In the genomic region with DNA sequence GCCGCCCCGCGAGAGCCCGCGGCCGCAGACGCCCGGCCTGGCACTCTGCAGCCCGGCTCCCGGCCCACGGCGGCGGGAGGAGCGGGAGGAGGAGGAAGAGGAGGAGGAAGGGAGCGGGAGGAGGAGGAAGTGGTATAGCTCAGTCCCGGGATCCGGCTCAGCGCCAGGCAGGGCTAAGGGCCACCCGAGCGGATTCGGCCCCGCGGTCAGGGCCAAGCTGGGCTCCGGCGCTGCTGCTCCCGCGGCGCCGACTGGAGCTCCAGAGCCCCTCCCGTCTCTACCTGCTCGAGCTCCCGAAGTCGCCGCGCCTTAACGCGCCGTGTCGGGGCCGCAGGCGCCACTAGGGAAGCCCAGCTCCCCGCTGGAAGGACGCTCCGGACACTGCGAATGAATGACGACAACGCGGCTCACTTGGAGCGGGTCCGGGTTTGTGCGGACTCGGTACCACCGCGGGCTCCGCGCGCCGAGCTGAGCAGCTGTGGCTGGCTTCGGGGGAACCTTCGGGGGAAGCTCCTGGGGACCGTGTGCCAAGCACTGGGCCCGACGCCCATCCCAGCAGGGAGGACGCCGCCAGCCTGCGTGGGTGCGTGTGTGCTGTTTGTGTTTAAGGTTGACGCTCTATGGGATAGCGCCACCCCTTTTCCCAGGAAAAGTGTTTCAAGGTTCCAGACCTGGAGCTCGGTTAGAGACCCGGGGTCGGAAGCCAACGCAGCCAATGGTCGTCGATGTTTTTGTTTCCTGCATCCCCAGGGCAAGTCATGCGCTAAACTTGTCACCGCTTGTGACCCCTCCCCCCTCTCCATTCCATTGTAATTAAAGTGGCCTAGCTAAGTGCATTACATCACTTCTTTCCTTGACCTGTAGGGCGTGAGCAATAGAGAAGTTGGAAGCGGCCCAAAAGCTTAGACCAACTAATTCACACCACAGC, we compare ENCODE assay signal across 1 cellular context.
A peak's percentile ranks its signal among the peaks of the same experiment; 100 is the strongest.
TF ChIP-seq lines count a peak whose summit lies in the region.

A gene (minus strand): TSS at position 94 of the 928 bp plus-strand sequence. CDS start 340 bp downstream, outside the sequence.

TF ChIP-seq in HepG2, 621 proteins besides CTCF, POLR2A, EP300 and RAD21 (continued from another document and continues in another):
- TF ChIP-seq, protein P1, sequence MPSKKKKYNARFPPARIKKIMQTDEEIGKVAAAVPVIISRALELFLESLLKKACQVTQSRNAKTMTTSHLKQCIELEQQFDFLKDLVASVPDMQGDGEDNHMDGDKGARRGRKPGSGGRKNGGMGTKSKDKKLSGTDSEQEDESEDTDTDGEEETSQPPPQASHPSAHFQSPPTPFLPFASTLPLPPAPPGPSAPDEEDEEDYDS (CRISPR knock-in tag; IDR thresholded peaks at IDR 0.05): peak; percentile 51
- peak; percentile 78; the same call in 1 of the 2 replicates for TF ChIP-seq KAT7 (CRISPR knock-in tag; IDR thresholded peaks at IDR 0.05; ENCODE audit: borderline replicate concordance)
- peak; percentile 31 for TF ChIP-seq GABPA (IDR thresholded peaks at IDR 0.05; ENCODE audit: low read depth, low read length)
- no peak for TF ChIP-seq GABPA (CRISPR knock-in tag; IDR thresholded peaks at IDR 0.05; ENCODE audit: low read depth)
- no peak for TF ChIP-seq PAF1 (CRISPR knock-in tag; IDR thresholded peaks at IDR 0.05)
- no peak for TF ChIP-seq ZNF615 (CRISPR knock-in tag; IDR thresholded peaks at IDR 0.05; ENCODE audit: borderline replicate concordance)
- no peak for TF ChIP-seq HOXA7 (CRISPR knock-in tag; IDR thresholded peaks at IDR 0.05)
- TF ChIP-seq CCDC6 (CRISPR knock-in tag; IDR thresholded peaks at IDR 0.05): peak; percentile 68; the same call in 1 of the 2 replicates
- TF ChIP-seq ZNF34 (CRISPR knock-in tag; IDR thresholded peaks at IDR 0.05; ENCODE audit: borderline replicate concordance): no peak; the same call in 1 of the 2 replicates
- TF ChIP-seq PLRG1 (conservative IDR thresholded peaks at IDR 0.05): no peak
- TF ChIP-seq KDM5B (CRISPR knock-in tag; IDR thresholded peaks at IDR 0.05; ENCODE audit: borderline replicate concordance): peak; percentile 90
- TF ChIP-seq ATF7 (IDR thresholded peaks at IDR 0.05): peak; percentile 78
- peak; percentile 76; the same call in 1 of the 2 replicates for TF ChIP-seq ATF7 (CRISPR knock-in tag; IDR thresholded peaks at IDR 0.05)
- no peak for TF ChIP-seq NFYC (CRISPR knock-in tag; IDR thresholded peaks at IDR 0.05)
- TF ChIP-seq, protein P2, sequence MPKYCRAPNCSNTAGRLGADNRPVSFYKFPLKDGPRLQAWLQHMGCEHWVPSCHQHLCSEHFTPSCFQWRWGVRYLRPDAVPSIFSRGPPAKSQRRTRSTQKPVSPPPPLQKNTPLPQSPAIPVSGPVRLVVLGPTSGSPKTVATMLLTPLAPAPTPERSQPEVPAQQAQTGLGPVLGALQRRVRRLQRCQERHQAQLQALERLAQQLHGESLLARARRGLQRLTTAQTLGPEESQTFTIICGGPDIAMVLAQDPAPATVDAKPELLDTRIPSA (CRISPR knock-in tag; IDR thresholded peaks at IDR 0.05; ENCODE audit: borderline replicate concordance): peak; percentile 81; the same call in 1 of the 2 replicates
- TF ChIP-seq, protein P3, sequence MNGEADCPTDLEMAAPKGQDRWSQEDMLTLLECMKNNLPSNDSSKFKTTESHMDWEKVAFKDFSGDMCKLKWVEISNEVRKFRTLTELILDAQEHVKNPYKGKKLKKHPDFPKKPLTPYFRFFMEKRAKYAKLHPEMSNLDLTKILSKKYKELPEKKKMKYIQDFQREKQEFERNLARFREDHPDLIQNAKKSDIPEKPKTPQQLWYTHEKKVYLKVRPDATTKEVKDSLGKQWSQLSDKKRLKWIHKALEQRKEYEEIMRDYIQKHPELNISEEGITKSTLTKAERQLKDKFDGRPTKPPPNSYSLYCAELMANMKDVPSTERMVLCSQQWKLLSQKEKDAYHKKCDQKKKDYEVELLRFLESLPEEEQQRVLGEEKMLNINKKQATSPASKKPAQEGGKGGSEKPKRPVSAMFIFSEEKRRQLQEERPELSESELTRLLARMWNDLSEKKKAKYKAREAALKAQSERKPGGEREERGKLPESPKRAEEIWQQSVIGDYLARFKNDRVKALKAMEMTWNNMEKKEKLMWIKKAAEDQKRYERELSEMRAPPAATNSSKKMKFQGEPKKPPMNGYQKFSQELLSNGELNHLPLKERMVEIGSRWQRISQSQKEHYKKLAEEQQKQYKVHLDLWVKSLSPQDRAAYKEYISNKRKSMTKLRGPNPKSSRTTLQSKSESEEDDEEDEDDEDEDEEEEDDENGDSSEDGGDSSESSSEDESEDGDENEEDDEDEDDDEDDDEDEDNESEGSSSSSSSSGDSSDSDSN (CRISPR knock-in tag; IDR thresholded peaks at IDR 0.05): peak; percentile 94
- TF ChIP-seq, protein P4, sequence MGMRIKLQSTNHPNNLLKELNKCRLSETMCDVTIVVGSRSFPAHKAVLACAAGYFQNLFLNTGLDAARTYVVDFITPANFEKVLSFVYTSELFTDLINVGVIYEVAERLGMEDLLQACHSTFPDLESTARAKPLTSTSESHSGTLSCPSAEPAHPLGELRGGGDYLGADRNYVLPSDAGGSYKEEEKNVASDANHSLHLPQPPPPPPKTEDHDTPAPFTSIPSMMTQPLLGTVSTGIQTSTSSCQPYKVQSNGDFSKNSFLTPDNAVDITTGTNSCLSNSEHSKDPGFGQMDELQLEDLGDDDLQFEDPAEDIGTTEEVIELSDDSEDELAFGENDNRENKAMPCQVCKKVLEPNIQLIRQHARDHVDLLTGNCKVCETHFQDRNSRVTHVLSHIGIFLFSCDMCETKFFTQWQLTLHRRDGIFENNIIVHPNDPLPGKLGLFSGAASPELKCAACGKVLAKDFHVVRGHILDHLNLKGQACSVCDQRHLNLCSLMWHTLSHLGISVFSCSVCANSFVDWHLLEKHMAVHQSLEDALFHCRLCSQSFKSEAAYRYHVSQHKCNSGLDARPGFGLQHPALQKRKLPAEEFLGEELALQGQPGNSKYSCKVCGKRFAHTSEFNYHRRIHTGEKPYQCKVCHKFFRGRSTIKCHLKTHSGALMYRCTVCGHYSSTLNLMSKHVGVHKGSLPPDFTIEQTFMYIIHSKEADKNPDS (CRISPR knock-in tag; IDR thresholded peaks at IDR 0.05): 0 out of 2 replicates have a peak, but pooled peaks have one; percentile 68
- TF ChIP-seq, protein P5, sequence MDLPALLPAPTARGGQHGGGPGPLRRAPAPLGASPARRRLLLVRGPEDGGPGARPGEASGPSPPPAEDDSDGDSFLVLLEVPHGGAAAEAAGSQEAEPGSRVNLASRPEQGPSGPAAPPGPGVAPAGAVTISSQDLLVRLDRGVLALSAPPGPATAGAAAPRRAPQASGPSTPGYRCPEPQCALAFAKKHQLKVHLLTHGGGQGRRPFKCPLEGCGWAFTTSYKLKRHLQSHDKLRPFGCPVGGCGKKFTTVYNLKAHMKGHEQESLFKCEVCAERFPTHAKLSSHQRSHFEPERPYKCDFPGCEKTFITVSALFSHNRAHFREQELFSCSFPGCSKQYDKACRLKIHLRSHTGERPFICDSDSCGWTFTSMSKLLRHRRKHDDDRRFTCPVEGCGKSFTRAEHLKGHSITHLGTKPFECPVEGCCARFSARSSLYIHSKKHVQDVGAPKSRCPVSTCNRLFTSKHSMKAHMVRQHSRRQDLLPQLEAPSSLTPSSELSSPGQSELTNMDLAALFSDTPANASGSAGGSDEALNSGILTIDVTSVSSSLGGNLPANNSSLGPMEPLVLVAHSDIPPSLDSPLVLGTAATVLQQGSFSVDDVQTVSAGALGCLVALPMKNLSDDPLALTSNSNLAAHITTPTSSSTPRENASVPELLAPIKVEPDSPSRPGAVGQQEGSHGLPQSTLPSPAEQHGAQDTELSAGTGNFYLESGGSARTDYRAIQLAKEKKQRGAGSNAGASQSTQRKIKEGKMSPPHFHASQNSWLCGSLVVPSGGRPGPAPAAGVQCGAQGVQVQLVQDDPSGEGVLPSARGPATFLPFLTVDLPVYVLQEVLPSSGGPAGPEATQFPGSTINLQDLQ (CRISPR knock-in tag; IDR thresholded peaks at IDR 0.05): no peak
- TF ChIP-seq, protein P6, sequence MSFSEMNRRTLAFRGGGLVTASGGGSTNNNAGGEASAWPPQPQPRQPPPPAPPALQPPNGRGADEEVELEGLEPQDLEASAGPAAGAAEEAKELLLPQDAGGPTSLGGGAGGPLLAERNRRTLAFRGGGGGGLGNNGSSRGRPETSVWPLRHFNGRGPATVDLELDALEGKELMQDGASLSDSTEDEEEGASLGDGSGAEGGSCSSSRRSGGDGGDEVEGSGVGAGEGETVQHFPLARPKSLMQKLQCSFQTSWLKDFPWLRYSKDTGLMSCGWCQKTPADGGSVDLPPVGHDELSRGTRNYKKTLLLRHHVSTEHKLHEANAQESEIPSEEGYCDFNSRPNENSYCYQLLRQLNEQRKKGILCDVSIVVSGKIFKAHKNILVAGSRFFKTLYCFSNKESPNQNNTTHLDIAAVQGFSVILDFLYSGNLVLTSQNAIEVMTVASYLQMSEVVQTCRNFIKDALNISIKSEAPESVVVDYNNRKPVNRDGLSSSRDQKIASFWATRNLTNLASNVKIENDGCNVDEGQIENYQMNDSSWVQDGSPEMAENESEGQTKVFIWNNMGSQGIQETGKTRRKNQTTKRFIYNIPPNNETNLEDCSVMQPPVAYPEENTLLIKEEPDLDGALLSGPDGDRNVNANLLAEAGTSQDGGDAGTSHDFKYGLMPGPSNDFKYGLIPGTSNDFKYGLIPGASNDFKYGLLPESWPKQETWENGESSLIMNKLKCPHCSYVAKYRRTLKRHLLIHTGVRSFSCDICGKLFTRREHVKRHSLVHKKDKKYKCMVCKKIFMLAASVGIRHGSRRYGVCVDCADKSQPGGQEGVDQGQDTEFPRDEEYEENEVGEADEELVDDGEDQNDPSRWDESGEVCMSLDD (CRISPR knock-in tag; IDR thresholded peaks at IDR 0.05; ENCODE audit: borderline replicate concordance): peak; percentile 50; the same call in 1 of the 2 replicates
- no peak; the same call in 1 of the 2 replicates for TF ChIP-seq ZNF569 (CRISPR knock-in tag; IDR thresholded peaks at IDR 0.05; ENCODE audit: borderline replicate concordance)
- TF ChIP-seq FOSL1 (CRISPR knock-in tag; IDR thresholded peaks at IDR 0.05; ENCODE audit: borderline replicate concordance): peak; percentile 27; the same call in 1 of the 2 replicates
- peak; percentile 44 for TF ChIP-seq IKZF4 (CRISPR knock-in tag; IDR thresholded peaks at IDR 0.05; ENCODE audit: borderline replicate concordance, low read depth, not compliant biosample characterization)
- no peak; the same call in 1 of the 2 replicates for TF ChIP-seq ZNF253 (CRISPR knock-in tag; IDR thresholded peaks at IDR 0.05; ENCODE audit: borderline replicate concordance)
- peak; percentile 92 for TF ChIP-seq ZNF605 (CRISPR knock-in tag; IDR thresholded peaks at IDR 0.05)
- peak; percentile 66; the same call in 1 of the 2 replicates for TF ChIP-seq ZNF224 (CRISPR knock-in tag; IDR thresholded peaks at IDR 0.05)
- no peak for TF ChIP-seq MTF1 (CRISPR knock-in tag; IDR thresholded peaks at IDR 0.05)
- TF ChIP-seq REXO4 (CRISPR knock-in tag; IDR thresholded peaks at IDR 0.05; ENCODE audit: borderline replicate concordance): no peak
- peak; percentile 30; the same call in 1 of the 2 replicates for TF ChIP-seq ZNF768 (CRISPR knock-in tag; IDR thresholded peaks at IDR 0.05)
- TF ChIP-seq, protein P7, sequence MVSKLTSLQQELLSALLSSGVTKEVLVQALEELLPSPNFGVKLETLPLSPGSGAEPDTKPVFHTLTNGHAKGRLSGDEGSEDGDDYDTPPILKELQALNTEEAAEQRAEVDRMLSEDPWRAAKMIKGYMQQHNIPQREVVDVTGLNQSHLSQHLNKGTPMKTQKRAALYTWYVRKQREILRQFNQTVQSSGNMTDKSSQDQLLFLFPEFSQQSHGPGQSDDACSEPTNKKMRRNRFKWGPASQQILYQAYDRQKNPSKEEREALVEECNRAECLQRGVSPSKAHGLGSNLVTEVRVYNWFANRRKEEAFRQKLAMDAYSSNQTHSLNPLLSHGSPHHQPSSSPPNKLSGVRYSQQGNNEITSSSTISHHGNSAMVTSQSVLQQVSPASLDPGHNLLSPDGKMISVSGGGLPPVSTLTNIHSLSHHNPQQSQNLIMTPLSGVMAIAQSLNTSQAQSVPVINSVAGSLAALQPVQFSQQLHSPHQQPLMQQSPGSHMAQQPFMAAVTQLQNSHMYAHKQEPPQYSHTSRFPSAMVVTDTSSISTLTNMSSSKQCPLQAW (CRISPR knock-in tag; IDR thresholded peaks at IDR 0.05): peak; percentile 52
- TF ChIP-seq TGIF2 (CRISPR knock-in tag; IDR thresholded peaks at IDR 0.05): no peak
- 0 out of 2 replicates have a peak, but pooled peaks have one; percentile 38 for TF ChIP-seq ZNF432 (CRISPR knock-in tag; IDR thresholded peaks at IDR 0.05; ENCODE audit: borderline replicate concordance)
- TF ChIP-seq ZNF589 (CRISPR knock-in tag; conservative IDR thresholded peaks at IDR 0.05): no peak
- no peak for TF ChIP-seq ZFP36L2 (CRISPR knock-in tag; IDR thresholded peaks at IDR 0.05)
- TF ChIP-seq KMT2B (CRISPR knock-in tag; IDR thresholded peaks at IDR 0.05): peak; percentile 74; the same call in 1 of the 2 replicates
- TF ChIP-seq RELA (CRISPR knock-in tag; IDR thresholded peaks at IDR 0.05): no peak
- no peak; the same call in 1 of the 2 replicates for TF ChIP-seq ZNF33B (CRISPR knock-in tag; IDR thresholded peaks at IDR 0.05)
- TF ChIP-seq ZNF607 (CRISPR knock-in tag; IDR thresholded peaks at IDR 0.05; ENCODE audit: borderline replicate concordance): peak; percentile 90
- no peak for TF ChIP-seq PAX8 (CRISPR knock-in tag; IDR thresholded peaks at IDR 0.05; ENCODE audit: borderline replicate concordance)
- peak; percentile 75; the same call in 1 of the 2 replicates for TF ChIP-seq CBX5 (CRISPR knock-in tag; IDR thresholded peaks at IDR 0.05; ENCODE audit: borderline replicate concordance)
- TF ChIP-seq, protein P8, sequence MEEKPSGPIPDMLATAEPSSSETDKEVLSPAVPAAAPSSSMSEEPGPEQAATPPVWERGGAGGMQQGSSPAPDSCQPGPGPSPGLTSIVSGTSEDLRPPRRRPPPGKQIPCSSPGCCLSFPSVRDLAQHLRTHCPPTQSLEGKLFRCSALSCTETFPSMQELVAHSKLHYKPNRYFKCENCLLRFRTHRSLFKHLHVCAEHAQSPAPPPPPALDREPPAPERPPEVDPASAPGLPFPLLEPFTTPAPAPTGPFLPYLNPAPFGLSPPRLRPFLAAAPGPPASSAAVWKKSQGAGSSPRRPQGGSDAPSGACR (CRISPR knock-in tag; IDR thresholded peaks at IDR 0.05): no peak
- TF ChIP-seq MED13 (CRISPR knock-in tag; IDR thresholded peaks at IDR 0.05): no peak
- peak; percentile 35; the same call in 1 of the 2 replicates for TF ChIP-seq ZNF441 (CRISPR knock-in tag; IDR thresholded peaks at IDR 0.05; ENCODE audit: borderline replicate concordance)
- TF ChIP-seq FOSL2 (CRISPR knock-in tag; IDR thresholded peaks at IDR 0.05): peak; percentile 36; the same call in 1 of the 2 replicates
- TF ChIP-seq ZNF329 (CRISPR knock-in tag; IDR thresholded peaks at IDR 0.05; ENCODE audit: low read depth): no peak; the same call in 1 of the 2 replicates
- TF ChIP-seq HDAC1 (CRISPR knock-in tag; IDR thresholded peaks at IDR 0.05): peak; percentile 68
- TF ChIP-seq, protein P9, sequence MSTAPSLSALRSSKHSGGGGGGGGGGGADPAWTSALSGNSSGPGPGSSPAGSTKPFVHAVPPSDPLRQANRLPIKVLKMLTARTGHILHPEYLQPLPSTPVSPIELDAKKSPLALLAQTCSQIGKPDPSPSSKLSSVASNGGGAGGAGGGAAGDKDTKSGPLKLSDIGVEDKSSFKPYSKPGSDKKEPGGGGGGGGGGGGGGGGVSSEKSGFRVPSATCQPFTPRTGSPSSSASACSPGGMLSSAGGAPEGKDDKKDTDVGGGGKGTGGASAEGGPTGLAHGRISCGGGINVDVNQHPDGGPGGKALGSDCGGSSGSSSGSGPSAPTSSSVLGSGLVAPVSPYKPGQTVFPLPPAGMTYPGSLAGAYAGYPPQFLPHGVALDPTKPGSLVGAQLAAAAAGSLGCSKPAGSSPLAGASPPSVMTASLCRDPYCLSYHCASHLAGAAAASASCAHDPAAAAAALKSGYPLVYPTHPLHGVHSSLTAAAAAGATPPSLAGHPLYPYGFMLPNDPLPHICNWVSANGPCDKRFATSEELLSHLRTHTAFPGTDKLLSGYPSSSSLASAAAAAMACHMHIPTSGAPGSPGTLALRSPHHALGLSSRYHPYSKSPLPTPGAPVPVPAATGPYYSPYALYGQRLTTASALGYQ (CRISPR knock-in tag; IDR thresholded peaks at IDR 0.05): peak; percentile 66; the same call in 1 of the 2 replicates
